ENCODE assay signal across 1 cellular context in genomic region chr2:68062680-68063387, GRCh38.
A peak's percentile ranks its signal among the peaks of the same experiment; 100 is the strongest.
TF ChIP-seq lines count a peak whose summit lies in the region.

Gene C1D (minus strand): TSS chr2:68063004. CDS start chr2:68047310, 15,694 bp downstream.

TF ChIP-seq in GM12878, 131 proteins besides CTCF, POLR2A, EP300 and RAD21 (continued from another document):
- TF ChIP-seq ZBTB40 (IDR thresholded peaks at IDR 0.05; ENCODE audit: borderline replicate concordance): peak; percentile 85
- TF ChIP-seq EED (IDR thresholded peaks at IDR 0.05; ENCODE audit: low read depth): peak; percentile 61; the same call in 1 of the 2 replicates
- TF ChIP-seq BCLAF1 (IDR thresholded peaks at IDR 0.05): no peak
- TF ChIP-seq POLR2AphosphoS2 (IDR thresholded peaks at IDR 0.05; ENCODE audit: low read depth, low read length): peak; percentile 77; the same call in 1 of the 2 replicates
- peak; percentile 38; the same call in 1 of the 2 replicates for TF ChIP-seq RCOR1 (conservative IDR thresholded peaks at IDR 0.05; ENCODE audit: low read depth, low read length)
- TF ChIP-seq SIX5 (IDR thresholded peaks at IDR 0.05; ENCODE audit: low read depth, low read length, severe bottlenecking): peak; percentile 41
- no peak for TF ChIP-seq RAD51 (IDR thresholded peaks at IDR 0.05)
- 0 out of 2 replicates have a peak, but pooled peaks have one; percentile 40 for TF ChIP-seq JUND (IDR thresholded peaks at IDR 0.05; ENCODE audit: low read depth, low read length)
- no peak for TF ChIP-seq PRDM15 (CRISPR knock-in tag; IDR thresholded peaks at IDR 0.05)
- TF ChIP-seq NR2C1 (IDR thresholded peaks at IDR 0.05): peak; percentile 47
- peak; percentile 77; the same call in 1 of the 2 replicates for TF ChIP-seq GATAD2B (conservative IDR thresholded peaks at IDR 0.05; ENCODE audit: low read depth)
- TF ChIP-seq IKZF2 (IDR thresholded peaks at IDR 0.05): peak; percentile 46 to 50; a peak in 2 of 4 replicates
- no peak for TF ChIP-seq BCL3 (IDR thresholded peaks at IDR 0.05; ENCODE audit: borderline replicate concordance, insufficient read depth, low read depth, low read length, poor library complexity, severe bottlenecking)
- TF ChIP-seq RFX5 (IDR thresholded peaks at IDR 0.05; ENCODE audit: low read depth, low read length): peak; percentile 55; the same call in 1 of the 2 replicates
- TF ChIP-seq ASH2L (IDR thresholded peaks at IDR 0.05; ENCODE audit: borderline replicate concordance, low read depth): peak; percentile 66; the same call in 1 of the 2 replicates
- TF ChIP-seq USF1 (IDR thresholded peaks at IDR 0.05; ENCODE audit: borderline replicate concordance, extremely low read length, insufficient read depth, low read depth, low read length): peak; percentile 6
- TF ChIP-seq ZNF687 (IDR thresholded peaks at IDR 0.05): peak; percentile 51; the same call in 1 of the 2 replicates
- 0 out of 2 replicates have a peak, but pooled peaks have one; percentile 17 for TF ChIP-seq JUNB (IDR thresholded peaks at IDR 0.05)
- TF ChIP-seq NFIC (IDR thresholded peaks at IDR 0.05; ENCODE audit: low read depth, low read length): peak; percentile 45; the same call in 1 of the 2 replicates
- 0 out of 2 replicates have a peak, but pooled peaks have one; percentile 25 for TF ChIP-seq NR2F1 (conservative IDR thresholded peaks at IDR 0.05)
- TF ChIP-seq RB1 (IDR thresholded peaks at IDR 0.05; ENCODE audit: borderline replicate concordance): no peak
- no peak for TF ChIP-seq PAX8 (IDR thresholded peaks at IDR 0.05)
- peak; percentile 76; the same call in 1 of the 2 replicates for TF ChIP-seq TBL1XR1 (IDR thresholded peaks at IDR 0.05; ENCODE audit: low read depth, low read length)
- peak; percentile 72; the same call in 1 of the 2 replicates for TF ChIP-seq MXI1 (IDR thresholded peaks at IDR 0.05; ENCODE audit: low read depth, low read length)
- TF ChIP-seq YY1 (IDR thresholded peaks at IDR 0.05; ENCODE audit: low read depth, low read length): peak; percentile 40; the same call in 1 of the 2 replicates
- peak; percentile 79; the same call in 1 of the 2 replicates for TF ChIP-seq MAX (IDR thresholded peaks at IDR 0.05; ENCODE audit: low read depth, low read length)
- no peak for TF ChIP-seq IRF4 (IDR thresholded peaks at IDR 0.05; ENCODE audit: low read depth, low read length)
- no peak for TF ChIP-seq CBX5 (IDR thresholded peaks at IDR 0.05; ENCODE audit: low read depth)
- TF ChIP-seq PML (IDR thresholded peaks at IDR 0.05; ENCODE audit: low read length): peak; percentile 76
- TF ChIP-seq IRF3 (IDR thresholded peaks at IDR 0.05): 0 out of 2 replicates have a peak, but pooled peaks have one; percentile 34
- no peak for TF ChIP-seq RBBP5 (conservative IDR thresholded peaks at IDR 0.05)
- no peak; the same call in 1 of the 2 replicates for TF ChIP-seq USF2 (IDR thresholded peaks at IDR 0.05; ENCODE audit: borderline replicate concordance, low read depth, low read length)
- no peak for TF ChIP-seq NFYA (IDR thresholded peaks at IDR 0.05; ENCODE audit: borderline replicate concordance, low read depth, low read length)
